In genomic region chr20:46970937-46971630, GRCh38 we compare ENCODE assay signal across 8 cellular contexts.
A peak's percentile ranks its signal among the peaks of the same experiment; 100 is the strongest.
DNase-seq lines count a peak whose midpoint lies in the region; ATAC-seq and TF ChIP-seq lines count a peak whose summit lies in the region.

No MANE protein-coding gene starts in this region.

- H3K79me2 ChIP-seq in Karpas-422 (ENCODE audit: low read length) = no peaks in the 10 kb centered on the region

- H3K9me3 ChIP-seq in Karpas-422 (ENCODE audit: low read length) = no peaks in the 10 kb centered on the region
- H3K9me3 ChIP-seq in thyroid gland = no peaks in the 10 kb centered on the region
- H3K9me3 ChIP-seq in vagina = no peaks in the 10 kb centered on the region

- H3K27me3 ChIP-seq in Karpas-422 (ENCODE audit: low read length) (no peaks in the 10 kb centered on the region), thyroid gland (no peaks in the 10 kb centered on the region), vagina (no peaks in the 10 kb centered on the region)

- no peak overlapping the region for H3K4me3 ChIP-seq in Karpas-422 (ENCODE audit: low read length)
- no peak overlapping the region for H3K4me3 ChIP-seq in thyroid gland (replicated peaks in 1 of 3)
- H3K4me3 ChIP-seq in vagina = no peak overlapping the region

- peaks cover 20% of the 10 kb centered on the region for H3K4me1 Mint-ChIP-seq in activated CD8-positive, alpha-beta T cell treated with anti-CD3 and anti-CD28 coated beads, Interleukin-2, amount 10 ng/mL, durations not matched to agents 7 days and 5 days (ENCODE audit: low read depth)

- DNase-seq in DMS53 treated with DMSO at 0.1 percent for 48 hours (lab: John Stamatoyannopoulos, UW; ENCODE audit: unreplicated experiment) (peak; percentile 42), Karpas-422 (peak; percentile 66), lung microvascular endothelial cell (ENCODE audit: low read depth in 2 of 2) (peak; percentile 9 to 57), thyroid gland (no peak), vagina (ENCODE audit: extremely low spot score in 2 of 2) (no peak)
- no peak for DNase-seq in activated CD8-positive, alpha-beta T cell treated with anti-CD3 and anti-CD28 coated beads, Interleukin-2, amount 10 ng/mL, durations not matched to agents 7 days and 5 days

- POLR2A ChIA-PET in activated CD8-positive, alpha-beta T cell treated with anti-CD3 and anti-CD28 coated beads, Interleukin-2, amount 10 ng/mL, durations not matched to agents 7 days and 5 days (lab: Charles Lee) = no interaction called here

- intact Hi-C loops in thyroid gland (cut with DNase I) = no loop called here
- intact Hi-C loops in vagina (cut with DNase I) = no loop called here

- H2AFZ ChIP-seq in Karpas-422 (ENCODE audit: low read length) = no peak overlapping the region

- H3K4me1 ChIP-seq in Karpas-422 (ENCODE audit: low read length) (no peaks in the 10 kb centered on the region), thyroid gland (peaks cover 16 to 21% of the 10 kb centered on the region in 2 donors), vagina (peaks cover 6% of the 10 kb centered on the region)

- no peaks in the 10 kb centered on the region for H4K20me1 ChIP-seq in Karpas-422 (ENCODE audit: insufficient read depth, low read depth, low read length)

- no peaks in the 10 kb centered on the region for H3K36me3 ChIP-seq in Karpas-422 (ENCODE audit: insufficient read depth, low read length)
- H3K36me3 ChIP-seq in thyroid gland = no peaks in the 10 kb centered on the region
- no peaks in the 10 kb centered on the region for H3K36me3 ChIP-seq in vagina

- no peak overlapping the region for H3K4me3 Mint-ChIP-seq in activated CD8-positive, alpha-beta T cell treated with anti-CD3 and anti-CD28 coated beads, Interleukin-2, amount 10 ng/mL, durations not matched to agents 7 days and 5 days

- ATAC-seq in activated CD8-positive, alpha-beta T cell treated with anti-CD3 and anti-CD28 coated beads, Interleukin-2, amount 10 ng/mL, durations not matched to agents 7 days and 5 days = peak; percentile 58
- ATAC-seq in GM21529 (IDR thresholded peaks at IDR 0.05; ENCODE audit: unreplicated experiment) = no peak
- ATAC-seq in GM18858 (IDR thresholded peaks at IDR 0.05; ENCODE audit: unreplicated experiment) = no peak

- H3K9me2 ChIP-seq in Karpas-422 (replicated peaks; ENCODE audit: insufficient read depth, low read length) = no peaks in the 10 kb centered on the region

- no peak overlapping the region for H3K27ac ChIP-seq in Karpas-422 (ENCODE audit: low read length)
- no peak overlapping the region for H3K27ac ChIP-seq in thyroid gland
- no peak overlapping the region for H3K27ac ChIP-seq in vagina

- CTCF ChIA-PET in activated CD8-positive, alpha-beta T cell treated with anti-CD3 and anti-CD28 coated beads, Interleukin-2, amount 10 ng/mL, durations not matched to agents 7 days and 5 days (lab: Charles Lee) = no interaction called here

- no peak for TF ChIP-seq POLR2A in thyroid gland (IDR thresholded peaks at IDR 0.05)
- no peak for TF ChIP-seq POLR2A in vagina (IDR thresholded peaks at IDR 0.05)

- H3K27ac Mint-ChIP-seq in activated CD8-positive, alpha-beta T cell treated with anti-CD3 and anti-CD28 coated beads, Interleukin-2, amount 10 ng/mL, durations not matched to agents 7 days and 5 days = no peak overlapping the region

- no peak overlapping the region for H3K9ac ChIP-seq in Karpas-422 (ENCODE audit: low read length)

- H3K27me3 Mint-ChIP-seq in activated CD8-positive, alpha-beta T cell treated with anti-CD3 and anti-CD28 coated beads, Interleukin-2, amount 10 ng/mL, durations not matched to agents 7 days and 5 days (ENCODE audit: low read depth) = peaks cover 31% of the 10 kb centered on the region

- no peaks in the 10 kb centered on the region for H3K36me3 Mint-ChIP-seq in activated CD8-positive, alpha-beta T cell treated with anti-CD3 and anti-CD28 coated beads, Interleukin-2, amount 10 ng/mL, durations not matched to agents 7 days and 5 days (ENCODE audit: low read depth)

- H3K4me2 ChIP-seq in Karpas-422 (ENCODE audit: low read depth, low read length, poor library complexity, severe bottlenecking) = no peak overlapping the region

- TF ChIP-seq CTCF in thyroid gland (IDR thresholded peaks at IDR 0.05) (no peak), vagina (IDR thresholded peaks at IDR 0.05) (no peak)

- 44 to 45% methylated on average over 4 of the region's 4 CpGs for WGBS in thyroid gland, 2 donors

- no peaks in the 10 kb centered on the region for H3K9me3 Mint-ChIP-seq in activated CD8-positive, alpha-beta T cell treated with anti-CD3 and anti-CD28 coated beads, Interleukin-2, amount 10 ng/mL, durations not matched to agents 7 days and 5 days (ENCODE audit: insufficient read depth)

Comparison
In these comparisons a context has a peak if more than half of its experiments do, and no peak if none do; other contexts are left out.
1. DNase-seq: peak in DMS53 treated with DMSO at 0.1 percent for 48 hours (single experiment), Karpas-422 (single experiment) and lung microvascular endothelial cell (2 of 2); none in activated CD8-positive, alpha-beta T cell treated with anti-CD3 and anti-CD28 coated beads, Interleukin-2, amount 10 ng/mL, durations not matched to agents 7 days and 5 days (single experiment), thyroid gland (0 of 2) and vagina (0 of 2).